In genomic region chr15:35693887-35694286, GRCh38 we compare ENCODE assay signal across 2 cellular contexts.
TF ChIP-seq lines count a peak whose summit lies in the region.

No MANE protein-coding gene starts in this region.

TF ChIP-seq in IMR-90, 13 proteins besides CTCF, POLR2A, EP300 and RAD21 (continued from another document):
- no peak for TF ChIP-seq MAZ (IDR thresholded peaks at IDR 0.05; ENCODE audit: borderline replicate concordance, low read depth, low read length)
- no peak for TF ChIP-seq USF2 (IDR thresholded peaks at IDR 0.05; ENCODE audit: low read depth, low read length)
- no peak for TF ChIP-seq CHD1 (IDR thresholded peaks at IDR 0.05; ENCODE audit: low read depth, low read length)
- TF ChIP-seq BHLHE40 (IDR thresholded peaks at IDR 0.05; ENCODE audit: low read depth, low read length), result no peak
- no peak for TF ChIP-seq CEBPB (IDR thresholded peaks at IDR 0.05; ENCODE audit: low read depth, low read length)
- no peak for TF ChIP-seq RFX5 (IDR thresholded peaks at IDR 0.05; ENCODE audit: low read depth, low read length)
- TF ChIP-seq RCOR1 (IDR thresholded peaks at IDR 0.05; ENCODE audit: insufficient replicate concordance, low read length), result no peak
- TF ChIP-seq ELK1 (IDR thresholded peaks at IDR 0.05; ENCODE audit: borderline replicate concordance, low read depth, low read length), result no peak
- no peak for TF ChIP-seq MXI1 (IDR thresholded peaks at IDR 0.05; ENCODE audit: borderline replicate concordance, low read depth, low read length)
- no peak for TF ChIP-seq SMC3 (IDR thresholded peaks at IDR 0.05; ENCODE audit: low read depth, low read length)
- TF ChIP-seq FOS (IDR thresholded peaks at IDR 0.05; ENCODE audit: low read depth, low read length), result no peak

TF ChIP-seq in HepG2, 621 proteins besides CTCF, POLR2A, EP300 and RAD21 (continues in another document):
- TF ChIP-seq REST (IDR thresholded peaks at IDR 0.05; ENCODE audit: borderline replicate concordance in 1 of 2, low read depth in 1 of 2, low read length in 2 of 2), result no peak
- no peak for TF ChIP-seq ZBTB26 (CRISPR knock-in tag; IDR thresholded peaks at IDR 0.05; ENCODE audit: borderline replicate concordance)
- no peak for TF ChIP-seq FOXA1 (IDR thresholded peaks at IDR 0.05)
- TF ChIP-seq FOXA1 (CRISPR knock-in tag; IDR thresholded peaks at IDR 0.05), result 0 out of 2 replicates have a peak, but pooled peaks have one; percentile 33
- peak; percentile 52 for TF ChIP-seq TCF7 (IDR thresholded peaks at IDR 0.05; ENCODE audit: low read depth)
- no peak for TF ChIP-seq ZNF7 (CRISPR knock-in tag; IDR thresholded peaks at IDR 0.05)
- TF ChIP-seq NR2F2 (IDR thresholded peaks at IDR 0.05; ENCODE audit: borderline replicate concordance, low read depth), result peak; percentile 33; the same call in 1 of the 2 replicates
- TF ChIP-seq GABPB1 (CRISPR knock-in tag; IDR thresholded peaks at IDR 0.05), result no peak
- no peak for TF ChIP-seq SAP130 (CRISPR knock-in tag; IDR thresholded peaks at IDR 0.05; ENCODE audit: low read depth)
- TF ChIP-seq TFAP4 (IDR thresholded peaks at IDR 0.05; ENCODE audit: borderline replicate concordance, low read depth), result peak; percentile 61; the same call in 1 of the 2 replicates
- TF ChIP-seq ZNF549 (CRISPR knock-in tag; IDR thresholded peaks at IDR 0.05), result no peak
- TF ChIP-seq ZNF160 (CRISPR knock-in tag; IDR thresholded peaks at IDR 0.05), result no peak
- no peak for TF ChIP-seq ZNF235 (CRISPR knock-in tag; IDR thresholded peaks at IDR 0.05; ENCODE audit: borderline replicate concordance)
- TF ChIP-seq HNF1A (IDR thresholded peaks at IDR 0.05; ENCODE audit: low read depth), result peak; percentile 15; the same call in 1 of the 2 replicates
- TF ChIP-seq HNF1A (CRISPR knock-in tag; IDR thresholded peaks at IDR 0.05; ENCODE audit: borderline replicate concordance), result no peak
- TF ChIP-seq BCL6 (CRISPR knock-in tag; IDR thresholded peaks at IDR 0.05), result peak; percentile 96
- TF ChIP-seq PTBP1 (IDR thresholded peaks at IDR 0.05; ENCODE audit: low read depth, low read length, poor library complexity, severe bottlenecking), result no peak
- TF ChIP-seq ZNF354B (CRISPR knock-in tag; IDR thresholded peaks at IDR 0.05), result no peak
- TF ChIP-seq ZNF337 (CRISPR knock-in tag; IDR thresholded peaks at IDR 0.05; ENCODE audit: borderline replicate concordance, low read depth), result no peak
- TF ChIP-seq TBL1XR1 (IDR thresholded peaks at IDR 0.05; ENCODE audit: borderline replicate concordance, low read length, partially characterized antibody), result peak; percentile 43
- TF ChIP-seq ZNF616 (CRISPR knock-in tag; IDR thresholded peaks at IDR 0.05; ENCODE audit: low read depth), result no peak
- no peak for TF ChIP-seq ZNF883 (CRISPR knock-in tag; IDR thresholded peaks at IDR 0.05; ENCODE audit: not compliant biosample characterization)
- TF ChIP-seq RARA (CRISPR knock-in tag; IDR thresholded peaks at IDR 0.05), result peak; percentile 76; the same call in 1 of the 2 replicates
- no peak for TF ChIP-seq ZNF430 (CRISPR knock-in tag; IDR thresholded peaks at IDR 0.05)
- TF ChIP-seq ELK4 (CRISPR knock-in tag; IDR thresholded peaks at IDR 0.05; ENCODE audit: borderline replicate concordance), result no peak
- no peak for TF ChIP-seq HNRNPLL (IDR thresholded peaks at IDR 0.05; ENCODE audit: low read depth, low read length, poor library complexity, severe bottlenecking)
- no peak for TF ChIP-seq KLF16 (CRISPR knock-in tag; IDR thresholded peaks at IDR 0.05)
- TF ChIP-seq ZNF101 (CRISPR knock-in tag; IDR thresholded peaks at IDR 0.05; ENCODE audit: borderline replicate concordance, low read depth), result no peak
- peak; percentile 53 for TF ChIP-seq SKI (IDR thresholded peaks at IDR 0.05; ENCODE audit: partially characterized antibody)
- peak; percentile 42; the same call in 1 of the 2 replicates for TF ChIP-seq TCF7L2 (IDR thresholded peaks at IDR 0.05; ENCODE audit: low read depth, low read length)
- peak; percentile 89 for TF ChIP-seq HHEX (CRISPR knock-in tag; IDR thresholded peaks at IDR 0.05)
- no peak for TF ChIP-seq TFDP2 (CRISPR knock-in tag; IDR thresholded peaks at IDR 0.05)
- TF ChIP-seq PATZ1 (CRISPR knock-in tag; IDR thresholded peaks at IDR 0.05), result no peak
- no peak for TF ChIP-seq MTF1 (CRISPR knock-in tag; IDR thresholded peaks at IDR 0.05)
- no peak for TF ChIP-seq ZNF784 (CRISPR knock-in tag; IDR thresholded peaks at IDR 0.05; ENCODE audit: borderline replicate concordance)
- no peak for TF ChIP-seq SIN3B (IDR thresholded peaks at IDR 0.05; ENCODE audit: low read length)
- TF ChIP-seq ZNF580 (CRISPR knock-in tag; IDR thresholded peaks at IDR 0.05; ENCODE audit: borderline replicate concordance, low read depth), result no peak
- TF ChIP-seq ZNF20 (CRISPR knock-in tag; IDR thresholded peaks at IDR 0.05), result no peak
- TF ChIP-seq IRX3 (CRISPR knock-in tag; IDR thresholded peaks at IDR 0.05; ENCODE audit: borderline replicate concordance, low read depth), result no peak
